ENCODE assay signal across 22 cellular contexts in genomic region chr2:168703926-168704325, GRCh38.
DNase-seq lines count a peak whose midpoint lies in the region; TF ChIP-seq lines count a peak whose summit lies in the region.
"Had no signal": no experiment of that assay in that cellular context is flagged by ENCODE, and none has a peak within 500 bp of the region (broad histone marks: within the 10 kb centered on the region; RNA-seq: fewer than 3 reads in every experiment).

No MANE protein-coding gene starts in this region.

- no peaks in the 10 kb centered on the region for H3K79me2 ChIP-seq in MM.1S (ENCODE audit: low read length)

- no peaks in the 10 kb centered on the region for H4K20me1 ChIP-seq in MM.1S (ENCODE audit: insufficient read depth, low read length)

- no peaks in the 10 kb centered on the region for H3K4me1 ChIP-seq in MM.1S (ENCODE audit: low read length)

- peak overlapping the region; percentile 64 for H3K27ac ChIP-seq in angular gyrus (ENCODE audit: low read depth, low read length)
- no peak overlapping the region for H3K27ac ChIP-seq in MM.1S (ENCODE audit: low read length)
- H3K27ac ChIP-seq: heart right ventricle, testis had no signal

- no peaks in the 10 kb centered on the region for H3K9me2 ChIP-seq in MM.1S (replicated peaks; ENCODE audit: insufficient read depth, low read length)
- H3K9me2 ChIP-seq: SK-N-SH had no signal

- H3K4me2 ChIP-seq in MM.1S (ENCODE audit: low read depth, low read length): no peak overlapping the region
- H3K4me2 ChIP-seq: SK-N-SH had no signal

- H3K9me3 ChIP-seq in MM.1S (replicated peaks; ENCODE audit: insufficient read depth, low read length): no peaks in the 10 kb centered on the region
- H3K9me3 ChIP-seq: heart right ventricle, SK-N-SH, testis had no signal

- peak; percentile 90 for DNase-seq in COLO829 (ENCODE audit: low spot score)
- peak; percentile 12 for DNase-seq in HT1080 (ENCODE audit: low read depth)
- DNase-seq in midbrain (lab: John Stamatoyannopoulos, UW): peak; percentile 34
- no peak for DNase-seq in SKM-1 treated with dmso at 0.1 percent for 144 hours (lab: John Stamatoyannopoulos, UW; ENCODE audit: unreplicated experiment)
- DNase-seq in MM.1S: no peak
- no peak for DNase-seq in SW 1271 (lab: John Stamatoyannopoulos, UW)
- no peak for DNase-seq in activated gamma-delta T cell (lab: John Stamatoyannopoulos, UW)
- DNase-seq: activated CD4-positive, alpha-beta T cell treated with anti-CD3 and anti-CD28 coated beads, Interleukin-2, amount 50 U/mL, for 4 hours; activated CD8-positive, alpha-beta memory T cell treated with anti-CD3 and anti-CD28 coated beads, Interleukin-2, amount 50 U/mL, for 48 hours; activated naive CD8-positive, alpha-beta T cell treated with anti-CD3 and anti-CD28 coated beads, Interleukin-2, amount 10 ng/mL, durations not matched to agents 7 days and 5 days; cerebellar nuclear complex; COR-L47; heart right ventricle; natural killer cell; NCI-H146; NCI-H2171 treated with DMSO at 0.1 percent for 48 hours; NCI-H69; retina; RPMI8226; SK-N-SH; testis had no signal

- H3K36me3 ChIP-seq in MM.1S (replicated peaks; ENCODE audit: insufficient read depth, low read length): no peaks in the 10 kb centered on the region
- H3K36me3 ChIP-seq: heart right ventricle had no signal

- H3K27me3 ChIP-seq in MM.1S (replicated peaks; ENCODE audit: insufficient read depth, low read length): no peaks in the 10 kb centered on the region
- H3K27me3 ChIP-seq: heart right ventricle, testis had no signal

- H3F3A ChIP-seq in MM.1S (ENCODE audit: insufficient read depth, low read length): no peaks in the 10 kb centered on the region

- H3K4me3 ChIP-seq in MM.1S (ENCODE audit: low read length): no peak overlapping the region
- H3K4me3 ChIP-seq: heart right ventricle, testis had no signal

- no peak overlapping the region for H3K9ac ChIP-seq in MM.1S (ENCODE audit: low read length)
- H3K9ac ChIP-seq: SK-N-SH had no signal

- no peak for TF ChIP-seq CTCF in MM.1S (IDR thresholded peaks at IDR 0.05; ENCODE audit: low read length)

- no peak overlapping the region for H2AFZ ChIP-seq in MM.1S (ENCODE audit: low read length)

Comparison
In these comparisons a context has a peak if more than half of its experiments do, and no peak if none do; other contexts are left out.
1. DNase-seq: peak in COLO829 (single experiment), HT1080 (single experiment) and midbrain (single experiment); none in SKM-1 treated with dmso at 0.1 percent for 144 hours (single experiment), MM.1S (single experiment), SW 1271 (0 of 2) and activated gamma-delta T cell (single experiment).